8 cellular contexts compared by ENCODE assay signal in genomic region chr2:138090330-138090729, GRCh38.
DNase-seq lines count a peak whose midpoint lies in the region; ATAC-seq and TF ChIP-seq lines count a peak whose summit lies in the region.

No MANE protein-coding gene starts in this region.

- no peaks in the 10 kb centered on the region for H3K4me1 ChIP-seq in cardiac muscle cell (ENCODE audit: low read depth)
- H3K4me1 ChIP-seq in naive thymus-derived CD4-positive, alpha-beta T cell (ENCODE audit: control insufficient read depth in 2 of 2, insufficient read depth in 2 of 2, low read length in 2 of 2) = no peaks in the 10 kb centered on the region
- no peaks in the 10 kb centered on the region for H3K4me1 ChIP-seq in CD8-positive, alpha-beta memory T cell (ENCODE audit: insufficient read depth, low read length)

- no peaks in the 10 kb centered on the region for H3K9me3 ChIP-seq in cardiac muscle cell (ENCODE audit: low read depth)
- H3K9me3 ChIP-seq in naive thymus-derived CD4-positive, alpha-beta T cell (ENCODE audit: control insufficient read depth in 2 of 3, low read length in 3 of 3) = no peaks in the 10 kb centered on the region
- H3K9me3 ChIP-seq in CD8-positive, alpha-beta memory T cell (ENCODE audit: low read length) = no peaks in the 10 kb centered on the region

- no peak overlapping the region for H3K27ac Mint-ChIP-seq in naive thymus-derived CD4-positive, alpha-beta T cell
- H3K27ac Mint-ChIP-seq in CD8-positive, alpha-beta memory T cell = no peak overlapping the region

- peak; percentile 63 for TF ChIP-seq CTCF in cardiac muscle cell (IDR thresholded peaks at IDR 0.05; ENCODE audit: low read depth, low read length)

- CTCF ChIA-PET in naive thymus-derived CD4-positive, alpha-beta T cell (lab: Charles Lee) = no interaction called here
- CTCF ChIA-PET in CD8-positive, alpha-beta memory T cell (lab: Charles Lee) = no interaction called here

- no peaks in the 10 kb centered on the region for H3K36me3 Mint-ChIP-seq in naive thymus-derived CD4-positive, alpha-beta T cell
- peaks cover 0 to 1% (median 0%) of the 10 kb centered on the region in 3 donors for H3K36me3 Mint-ChIP-seq in CD8-positive, alpha-beta memory T cell

- POLR2A ChIA-PET in naive thymus-derived CD4-positive, alpha-beta T cell (lab: Charles Lee) = no interaction called here
- POLR2A ChIA-PET in CD8-positive, alpha-beta memory T cell (lab: Charles Lee) = no interaction called here

- H3K27ac ChIP-seq in cardiac muscle cell = no peak overlapping the region
- no peak overlapping the region for H3K27ac ChIP-seq in naive thymus-derived CD4-positive, alpha-beta T cell (ENCODE audit: low read depth, low read length)
- H3K27ac ChIP-seq in CD8-positive, alpha-beta memory T cell (ENCODE audit: low read depth, low read length) = no peak overlapping the region

- H3K4me1 Mint-ChIP-seq in naive thymus-derived CD4-positive, alpha-beta T cell = no peaks in the 10 kb centered on the region
- H3K4me1 Mint-ChIP-seq in CD8-positive, alpha-beta memory T cell = no peaks in the 10 kb centered on the region

- H3K36me3 ChIP-seq in cardiac muscle cell = no peaks in the 10 kb centered on the region
- no peaks in the 10 kb centered on the region for H3K36me3 ChIP-seq in naive thymus-derived CD4-positive, alpha-beta T cell (ENCODE audit: control insufficient read depth in 2 of 3, insufficient read depth in 3 of 3, low read length in 3 of 3)
- no peaks in the 10 kb centered on the region for H3K36me3 ChIP-seq in CD8-positive, alpha-beta memory T cell (ENCODE audit: insufficient read depth, low read length)

- H3K27me3 Mint-ChIP-seq in naive thymus-derived CD4-positive, alpha-beta T cell = no peaks in the 10 kb centered on the region
- no peaks in the 10 kb centered on the region for H3K27me3 Mint-ChIP-seq in CD8-positive, alpha-beta memory T cell

- DNase-seq in cardiac muscle cell (ENCODE audit: low read depth in 1 of 2, low spot score in 1 of 2) (peak in 1 of 2 donors; percentile 66), Right ventricle myocardium inferior (ENCODE audit: missing footprints) (no peak), NCI-H446 (lab: John Stamatoyannopoulos, UW) (peak; percentile 36 to 64), cerebellum (ENCODE audit: low spot score) (peak; percentile 8)
- no peak for DNase-seq in naive thymus-derived CD4-positive, alpha-beta T cell
- no peak for DNase-seq in activated CD4-positive, alpha-beta T cell treated with anti-CD3 and anti-CD28 coated beads for 1 hour
- DNase-seq in CD8-positive, alpha-beta memory T cell = no peak

- intact Hi-C loops in Right ventricle myocardium inferior (cut with DNase I) = loop anchor here (5.0 kb wide), 1 partner anchor 143 kb away; no protein-coding TSS in a partner anchor
- intact Hi-C loops in naive thymus-derived CD4-positive, alpha-beta T cell (cut with micrococcal nuclease) = no loop called here

- H3K9me3 Mint-ChIP-seq in naive thymus-derived CD4-positive, alpha-beta T cell = peaks cover 0 to 5% (median 0%) of the 10 kb centered on the region in 11 donors
- H3K9me3 Mint-ChIP-seq in CD8-positive, alpha-beta memory T cell = peaks cover 0 to 8% (median 4%) of the 10 kb centered on the region in 5 donors

- no peaks in the 10 kb centered on the region for H3K27me3 ChIP-seq in cardiac muscle cell
- no peaks in the 10 kb centered on the region for H3K27me3 ChIP-seq in naive thymus-derived CD4-positive, alpha-beta T cell (ENCODE audit: control insufficient read depth in 2 of 2, insufficient read depth in 2 of 2, low read length in 2 of 2)
- no peaks in the 10 kb centered on the region for H3K27me3 ChIP-seq in CD8-positive, alpha-beta memory T cell (ENCODE audit: insufficient read depth, low read length, poor library complexity, severe bottlenecking)

- no peak overlapping the region for H3K4me3 ChIP-seq in cardiac muscle cell
- H3K4me3 ChIP-seq in naive thymus-derived CD4-positive, alpha-beta T cell (ENCODE audit: low read length) = no peak overlapping the region
- H3K4me3 ChIP-seq in CD8-positive, alpha-beta memory T cell (ENCODE audit: low read length) = no peak overlapping the region

- no peak overlapping the region for H3K4me3 Mint-ChIP-seq in naive thymus-derived CD4-positive, alpha-beta T cell
- H3K4me3 Mint-ChIP-seq in CD8-positive, alpha-beta memory T cell = no peak overlapping the region

- ATAC-seq in Right ventricle myocardium inferior (no peak), HG02885 (IDR thresholded peaks at IDR 0.05; ENCODE audit: poor library complexity, unreplicated experiment) (peak; percentile 84)
- ATAC-seq in naive thymus-derived CD4-positive, alpha-beta T cell = peak; percentile 46

Comparison
In these comparisons a context has a peak if more than half of its experiments do, and no peak if none do; other contexts are left out.
1. DNase-seq: peak in NCI-H446 (2 of 2) and cerebellum (single experiment); none in Right ventricle myocardium inferior (single experiment), naive thymus-derived CD4-positive, alpha-beta T cell (0 of 9), activated CD4-positive, alpha-beta T cell treated with anti-CD3 and anti-CD28 coated beads for 1 hour (single experiment) and CD8-positive, alpha-beta memory T cell (0 of 5).